ENCODE assay signal across 16 cellular contexts in genomic region chr14:92633274-92633616, GRCh38.
DNase-seq lines count a peak whose midpoint lies in the region; ATAC-seq and TF ChIP-seq lines count a peak whose summit lies in the region.
"Had no signal": no experiment of that assay in that cellular context is flagged by ENCODE, and none has a peak within 500 bp of the region (broad histone marks: within the 10 kb centered on the region; RNA-seq: fewer than 3 reads in every experiment).

No MANE protein-coding gene starts in this region.

- no peak for ATAC-seq in activated T-cell treated with anti-CD3 and anti-CD28 coated beads, Interleukin-2, amount 50 U/mL, for 72 hours (replicated peaks in 1 of 2)
- no peak for ATAC-seq in activated T-cell treated with anti-CD3 and anti-CD28 coated beads, Interleukin-2, amount 50 U/mL, for 4 hours
- no peak for ATAC-seq in HG02588 (IDR thresholded peaks at IDR 0.05; ENCODE audit: unreplicated experiment)
- ATAC-seq in GM21423 (IDR thresholded peaks at IDR 0.05; ENCODE audit: unreplicated experiment), result no peak

- H3K9me3 ChIP-seq in mononuclear cell (ENCODE audit: low read depth, low read length), result no peaks in the 10 kb centered on the region
- H3K9me3 ChIP-seq: SK-N-SH had no signal

- peaks cover 51% of the 10 kb centered on the region for H3K4me1 ChIP-seq in mononuclear cell (ENCODE audit: insufficient read depth, low read length)

- H3K27ac Mint-ChIP-seq in activated T-cell treated with anti-CD3 and anti-CD28 coated beads, Interleukin-2, amount 50 U/mL, for 72 hours, result peak overlapping the region; percentile 55
- H3K27ac Mint-ChIP-seq in activated naive CD8-positive, alpha-beta T cell treated with anti-CD3 and anti-CD28 coated beads for 36 hours, result peak overlapping the region; percentile 18
- peak overlapping the region; percentile 15 for H3K27ac Mint-ChIP-seq in type B pancreatic cell

- peak overlapping the region; percentile 22 for H3K4me3 ChIP-seq in mononuclear cell (ENCODE audit: low read length)
- H3K4me3 ChIP-seq: cardiac muscle cell had no signal

- no peak for DNase-seq in activated T-cell treated with anti-CD3 and anti-CD28 coated beads, Interleukin-2, amount 50 U/mL, for 72 hours
- no peak for DNase-seq in activated T-cell treated with anti-CD3 and anti-CD28 coated beads, Interleukin-2, amount 50 U/mL, for 4 hours
- DNase-seq in activated naive CD8-positive, alpha-beta T cell treated with anti-CD3 and anti-CD28 coated beads for 36 hours, result no peak
- DNase-seq in type B pancreatic cell (ENCODE audit: extremely low spot score, unreplicated experiment) (no peak), GDM1 (lab: John Stamatoyannopoulos, UW) (no peak)
- DNase-seq: ACHN; activated naive CD4-positive, alpha-beta T cell treated with anti-CD3 and anti-CD28 coated beads, Interleukin-2, amount 50 U/mL, for 16 hours; DMS 273 treated with DMSO at 0.1 percent for 48 hours; NCI-H1048; NCI-H2171; SK-N-SH; stimulated activated naive CD4-positive, alpha-beta T cell treated with Interleukin-2 at 50 U/mL for 16 hours had no signal

- H3K4me1 Mint-ChIP-seq in activated T-cell treated with anti-CD3 and anti-CD28 coated beads, Interleukin-2, amount 50 U/mL, for 72 hours (ENCODE audit: low read depth), result peaks cover 15% of the 10 kb centered on the region
- H3K4me1 Mint-ChIP-seq in activated T-cell treated with anti-CD3 and anti-CD28 coated beads, Interleukin-2, amount 50 U/mL, for 4 hours (ENCODE audit: low read depth), result peaks cover 12% of the 10 kb centered on the region
- peaks cover 16% of the 10 kb centered on the region for H3K4me1 Mint-ChIP-seq in activated naive CD8-positive, alpha-beta T cell treated with anti-CD3 and anti-CD28 coated beads for 36 hours
- peaks cover 8% of the 10 kb centered on the region for H3K4me1 Mint-ChIP-seq in type B pancreatic cell (ENCODE audit: unreplicated experiment)

- no peak for TF ChIP-seq CTCF in type B pancreatic cell (conservative IDR thresholded peaks at IDR 0.05)

- no peaks in the 10 kb centered on the region for H3K27me3 ChIP-seq in mononuclear cell (ENCODE audit: insufficient read depth, low read length)
- H3K27me3 ChIP-seq: cardiac muscle cell had no signal

- peaks cover 0 to 3% of the 10 kb centered on the region in 2 donors for H3K9me3 Mint-ChIP-seq in activated T-cell treated with anti-CD3 and anti-CD28 coated beads, Interleukin-2, amount 50 U/mL, for 72 hours
- H3K9me3 Mint-ChIP-seq in activated T-cell treated with anti-CD3 and anti-CD28 coated beads, Interleukin-2, amount 50 U/mL, for 4 hours, result no peaks in the 10 kb centered on the region
- H3K9me3 Mint-ChIP-seq in activated naive CD8-positive, alpha-beta T cell treated with anti-CD3 and anti-CD28 coated beads for 36 hours, result no peaks in the 10 kb centered on the region
- no peaks in the 10 kb centered on the region for H3K9me3 Mint-ChIP-seq in type B pancreatic cell

- H3K27me3 Mint-ChIP-seq in activated T-cell treated with anti-CD3 and anti-CD28 coated beads, Interleukin-2, amount 50 U/mL, for 72 hours (ENCODE audit: low read depth), result no peaks in the 10 kb centered on the region
- H3K27me3 Mint-ChIP-seq in activated T-cell treated with anti-CD3 and anti-CD28 coated beads, Interleukin-2, amount 50 U/mL, for 4 hours (ENCODE audit: low read depth), result no peaks in the 10 kb centered on the region
- H3K27me3 Mint-ChIP-seq in activated naive CD8-positive, alpha-beta T cell treated with anti-CD3 and anti-CD28 coated beads for 36 hours, result no peaks in the 10 kb centered on the region
- peaks cover 2% of the 10 kb centered on the region for H3K27me3 Mint-ChIP-seq in type B pancreatic cell

- no peaks in the 10 kb centered on the region for H3K36me3 Mint-ChIP-seq in activated T-cell treated with anti-CD3 and anti-CD28 coated beads, Interleukin-2, amount 50 U/mL, for 72 hours (ENCODE audit: insufficient read depth in 2 of 2)
- no peaks in the 10 kb centered on the region for H3K36me3 Mint-ChIP-seq in activated T-cell treated with anti-CD3 and anti-CD28 coated beads, Interleukin-2, amount 50 U/mL, for 4 hours (ENCODE audit: insufficient read depth)
- H3K36me3 Mint-ChIP-seq in activated naive CD8-positive, alpha-beta T cell treated with anti-CD3 and anti-CD28 coated beads for 36 hours, result peaks cover 6% of the 10 kb centered on the region
- peaks cover 3% of the 10 kb centered on the region for H3K36me3 Mint-ChIP-seq in type B pancreatic cell

- H3K4me3 Mint-ChIP-seq in activated T-cell treated with anti-CD3 and anti-CD28 coated beads, Interleukin-2, amount 50 U/mL, for 72 hours, result no peak overlapping the region
- H3K4me3 Mint-ChIP-seq in activated T-cell treated with anti-CD3 and anti-CD28 coated beads, Interleukin-2, amount 50 U/mL, for 4 hours, result no peak overlapping the region
- H3K4me3 Mint-ChIP-seq in activated naive CD8-positive, alpha-beta T cell treated with anti-CD3 and anti-CD28 coated beads for 36 hours, result no peak overlapping the region
- H3K4me3 Mint-ChIP-seq in type B pancreatic cell, result no peak overlapping the region
